ENCODE assay signal across 14 cellular contexts in genomic region chr9:89670806-89671434, GRCh38.
"Had no signal": no experiment of that assay in that cellular context is flagged by ENCODE, and none has a peak within 500 bp of the region (broad histone marks: within the 10 kb centered on the region; RNA-seq: fewer than 3 reads in every experiment).

No MANE protein-coding gene starts in this region.

- FAIRE-seq: small intestine had no signal

- H3K27ac ChIP-seq: adrenal gland, gastroesophageal sphincter, ovary, upper lobe of right lung had no signal

- H3K27me3 ChIP-seq: adrenal gland, gastroesophageal sphincter, ovary, upper lobe of right lung had no signal

- H3K4me3 ChIP-seq: adrenal gland, gastroesophageal sphincter, ovary, upper lobe of right lung had no signal

- DNase-seq: activated CD4-positive, alpha-beta memory T cell treated with anti-CD3 and anti-CD28 coated beads, Interleukin-2, amount 10 ng/mL, durations not matched to agents 7 days and 5 days; activated CD8-positive, alpha-beta memory T cell treated with anti-CD3 and anti-CD28 coated beads, Interleukin-2, amount 50 U/mL, for 48 hours; activated naive CD4-positive, alpha-beta T cell treated with Interleukin-2 at 50 U/mL for 16 hours; adrenal gland; caudate nucleus; cortex of kidney; effector CD8-positive, alpha-beta T cell; ovary; SIG-M5; stimulated activated naive B cell treated with anti-CD40 and anti-IgM and Interleukin-4, amounts not matched to agents 10 μg/mL and 1 μg/mL and 100 μg/mL, for 72 hours; T-helper 9 cell had no signal

- H3K4me3 Mint-ChIP-seq: activated CD4-positive, alpha-beta memory T cell treated with anti-CD3 and anti-CD28 coated beads, Interleukin-2, amount 10 ng/mL, durations not matched to agents 7 days and 5 days; stimulated activated naive B cell treated with anti-CD40 and anti-IgM and Interleukin-4, amounts not matched to agents 10 μg/mL and 1 μg/mL and 100 μg/mL, for 72 hours had no signal

- H3K36me3 ChIP-seq: adrenal gland, gastroesophageal sphincter, ovary, upper lobe of right lung had no signal

- H3K9me3 ChIP-seq: adrenal gland, gastroesophageal sphincter, ovary, upper lobe of right lung had no signal

- ATAC-seq: gastroesophageal sphincter; stimulated activated naive B cell treated with anti-CD40 and anti-IgM and Interleukin-4, amounts not matched to agents 10 μg/mL and 1 μg/mL and 100 μg/mL, for 72 hours; upper lobe of right lung had no signal

- H3K4me1 Mint-ChIP-seq: stimulated activated naive B cell treated with anti-CD40 and anti-IgM and Interleukin-4, amounts not matched to agents 10 μg/mL and 1 μg/mL and 100 μg/mL, for 72 hours had no signal

- H3K36me3 Mint-ChIP-seq: stimulated activated naive B cell treated with anti-CD40 and anti-IgM and Interleukin-4, amounts not matched to agents 10 μg/mL and 1 μg/mL and 100 μg/mL, for 72 hours had no signal

- H3K27ac Mint-ChIP-seq: activated CD4-positive, alpha-beta memory T cell treated with anti-CD3 and anti-CD28 coated beads, Interleukin-2, amount 10 ng/mL, durations not matched to agents 7 days and 5 days; stimulated activated naive B cell treated with anti-CD40 and anti-IgM and Interleukin-4, amounts not matched to agents 10 μg/mL and 1 μg/mL and 100 μg/mL, for 72 hours had no signal
